In the genomic region with DNA sequence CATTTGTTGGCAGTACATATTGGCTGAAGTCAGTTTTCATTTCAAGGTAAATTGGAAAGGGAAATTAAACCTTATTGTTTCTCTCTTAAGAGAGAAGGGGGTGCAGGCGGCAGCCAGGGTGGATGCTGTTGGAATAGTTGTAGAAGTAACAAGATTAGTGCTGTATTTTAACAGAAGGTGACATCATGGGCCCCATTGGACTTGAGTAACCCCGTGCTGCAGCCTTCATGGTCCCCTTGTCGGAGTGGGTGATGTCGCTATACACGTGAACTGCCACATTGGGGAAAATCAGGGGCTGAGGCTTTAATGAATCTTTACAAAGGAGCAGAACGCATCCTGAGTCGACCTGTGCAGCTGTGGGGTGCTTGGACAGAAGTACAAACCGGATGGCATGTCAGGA, we compare ENCODE assay signal across 1 cellular context.
TF ChIP-seq lines count a peak whose summit lies in the region.

No MANE protein-coding gene starts in this region.

TF ChIP-seq in WTC11, 78 proteins besides CTCF, POLR2A, EP300 and RAD21 (continued from another document):
- TF ChIP-seq, protein P1, sequence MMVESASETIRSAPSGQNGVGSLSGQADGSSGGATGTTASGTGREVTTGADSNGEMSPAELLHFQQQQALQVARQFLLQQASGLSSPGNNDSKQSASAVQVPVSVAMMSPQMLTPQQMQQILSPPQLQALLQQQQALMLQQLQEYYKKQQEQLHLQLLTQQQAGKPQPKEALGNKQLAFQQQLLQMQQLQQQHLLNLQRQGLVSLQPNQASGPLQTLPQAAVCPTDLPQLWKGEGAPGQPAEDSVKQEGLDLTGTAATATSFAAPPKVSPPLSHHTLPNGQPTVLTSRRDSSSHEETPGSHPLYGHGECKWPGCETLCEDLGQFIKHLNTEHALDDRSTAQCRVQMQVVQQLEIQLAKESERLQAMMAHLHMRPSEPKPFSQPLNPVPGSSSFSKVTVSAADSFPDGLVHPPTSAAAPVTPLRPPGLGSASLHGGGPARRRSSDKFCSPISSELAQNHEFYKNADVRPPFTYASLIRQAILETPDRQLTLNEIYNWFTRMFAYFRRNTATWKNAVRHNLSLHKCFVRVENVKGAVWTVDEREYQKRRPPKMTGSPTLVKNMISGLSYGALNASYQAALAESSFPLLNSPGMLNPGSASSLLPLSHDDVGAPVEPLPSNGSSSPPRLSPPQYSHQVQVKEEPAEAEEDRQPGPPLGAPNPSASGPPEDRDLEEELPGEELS (CRISPR knock-in tag; IDR thresholded peaks at IDR 0.05) = no peak
- TF ChIP-seq, protein P2, sequence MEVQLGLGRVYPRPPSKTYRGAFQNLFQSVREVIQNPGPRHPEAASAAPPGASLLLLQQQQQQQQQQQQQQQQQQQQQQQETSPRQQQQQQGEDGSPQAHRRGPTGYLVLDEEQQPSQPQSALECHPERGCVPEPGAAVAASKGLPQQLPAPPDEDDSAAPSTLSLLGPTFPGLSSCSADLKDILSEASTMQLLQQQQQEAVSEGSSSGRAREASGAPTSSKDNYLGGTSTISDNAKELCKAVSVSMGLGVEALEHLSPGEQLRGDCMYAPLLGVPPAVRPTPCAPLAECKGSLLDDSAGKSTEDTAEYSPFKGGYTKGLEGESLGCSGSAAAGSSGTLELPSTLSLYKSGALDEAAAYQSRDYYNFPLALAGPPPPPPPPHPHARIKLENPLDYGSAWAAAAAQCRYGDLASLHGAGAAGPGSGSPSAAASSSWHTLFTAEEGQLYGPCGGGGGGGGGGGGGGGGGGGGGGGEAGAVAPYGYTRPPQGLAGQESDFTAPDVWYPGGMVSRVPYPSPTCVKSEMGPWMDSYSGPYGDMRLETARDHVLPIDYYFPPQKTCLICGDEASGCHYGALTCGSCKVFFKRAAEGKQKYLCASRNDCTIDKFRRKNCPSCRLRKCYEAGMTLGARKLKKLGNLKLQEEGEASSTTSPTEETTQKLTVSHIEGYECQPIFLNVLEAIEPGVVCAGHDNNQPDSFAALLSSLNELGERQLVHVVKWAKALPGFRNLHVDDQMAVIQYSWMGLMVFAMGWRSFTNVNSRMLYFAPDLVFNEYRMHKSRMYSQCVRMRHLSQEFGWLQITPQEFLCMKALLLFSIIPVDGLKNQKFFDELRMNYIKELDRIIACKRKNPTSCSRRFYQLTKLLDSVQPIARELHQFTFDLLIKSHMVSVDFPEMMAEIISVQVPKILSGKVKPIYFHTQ (CRISPR knock-in tag; IDR thresholded peaks at IDR 0.05) = no peak
- TF ChIP-seq, protein P3, sequence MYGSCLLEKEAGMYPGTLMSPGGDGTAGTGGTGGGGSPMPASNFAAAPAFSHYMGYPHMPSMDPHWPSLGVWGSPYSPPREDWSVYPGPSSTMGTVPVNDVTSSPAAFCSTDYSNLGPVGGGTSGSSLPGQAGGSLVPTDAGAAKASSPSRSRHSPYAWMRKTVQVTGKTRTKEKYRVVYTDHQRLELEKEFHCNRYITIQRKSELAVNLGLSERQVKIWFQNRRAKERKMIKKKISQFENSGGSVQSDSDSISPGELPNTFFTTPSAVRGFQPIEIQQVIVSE (CRISPR knock-in tag; IDR thresholded peaks at IDR 0.05; ENCODE audit: borderline replicate concordance) = no peak
- TF ChIP-seq TP53 (CRISPR knock-in tag; IDR thresholded peaks at IDR 0.05) (no peak), NFATC4 (CRISPR knock-in tag; IDR thresholded peaks at IDR 0.05) (no peak), ZNF138 (CRISPR knock-in tag; conservative IDR thresholded peaks at IDR 0.05) (no peak), OVOL2 (CRISPR knock-in tag; IDR thresholded peaks at IDR 0.05; ENCODE audit: borderline replicate concordance) (no peak), CREM (CRISPR knock-in tag; IDR thresholded peaks at IDR 0.05) (no peak), CREB1 (CRISPR knock-in tag; IDR thresholded peaks at IDR 0.05) (no peak)
- TF ChIP-seq, protein P4, sequence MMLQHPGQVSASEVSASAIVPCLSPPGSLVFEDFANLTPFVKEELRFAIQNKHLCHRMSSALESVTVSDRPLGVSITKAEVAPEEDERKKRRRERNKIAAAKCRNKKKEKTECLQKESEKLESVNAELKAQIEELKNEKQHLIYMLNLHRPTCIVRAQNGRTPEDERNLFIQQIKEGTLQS (CRISPR knock-in tag; conservative IDR thresholded peaks at IDR 0.05) = no peak
- TF ChIP-seq, protein P5, sequence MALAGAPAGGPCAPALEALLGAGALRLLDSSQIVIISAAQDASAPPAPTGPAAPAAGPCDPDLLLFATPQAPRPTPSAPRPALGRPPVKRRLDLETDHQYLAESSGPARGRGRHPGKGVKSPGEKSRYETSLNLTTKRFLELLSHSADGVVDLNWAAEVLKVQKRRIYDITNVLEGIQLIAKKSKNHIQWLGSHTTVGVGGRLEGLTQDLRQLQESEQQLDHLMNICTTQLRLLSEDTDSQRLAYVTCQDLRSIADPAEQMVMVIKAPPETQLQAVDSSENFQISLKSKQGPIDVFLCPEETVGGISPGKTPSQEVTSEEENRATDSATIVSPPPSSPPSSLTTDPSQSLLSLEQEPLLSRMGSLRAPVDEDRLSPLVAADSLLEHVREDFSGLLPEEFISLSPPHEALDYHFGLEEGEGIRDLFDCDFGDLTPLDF (CRISPR knock-in tag; IDR thresholded peaks at IDR 0.05) = no peak
- TF ChIP-seq, protein P6, sequence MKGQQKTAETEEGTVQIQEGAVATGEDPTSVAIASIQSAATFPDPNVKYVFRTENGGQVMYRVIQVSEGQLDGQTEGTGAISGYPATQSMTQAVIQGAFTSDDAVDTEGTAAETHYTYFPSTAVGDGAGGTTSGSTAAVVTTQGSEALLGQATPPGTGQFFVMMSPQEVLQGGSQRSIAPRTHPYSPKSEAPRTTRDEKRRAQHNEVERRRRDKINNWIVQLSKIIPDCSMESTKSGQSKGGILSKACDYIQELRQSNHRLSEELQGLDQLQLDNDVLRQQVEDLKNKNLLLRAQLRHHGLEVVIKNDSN (CRISPR knock-in tag; IDR thresholded peaks at IDR 0.05) = no peak
- TF ChIP-seq, protein P7, sequence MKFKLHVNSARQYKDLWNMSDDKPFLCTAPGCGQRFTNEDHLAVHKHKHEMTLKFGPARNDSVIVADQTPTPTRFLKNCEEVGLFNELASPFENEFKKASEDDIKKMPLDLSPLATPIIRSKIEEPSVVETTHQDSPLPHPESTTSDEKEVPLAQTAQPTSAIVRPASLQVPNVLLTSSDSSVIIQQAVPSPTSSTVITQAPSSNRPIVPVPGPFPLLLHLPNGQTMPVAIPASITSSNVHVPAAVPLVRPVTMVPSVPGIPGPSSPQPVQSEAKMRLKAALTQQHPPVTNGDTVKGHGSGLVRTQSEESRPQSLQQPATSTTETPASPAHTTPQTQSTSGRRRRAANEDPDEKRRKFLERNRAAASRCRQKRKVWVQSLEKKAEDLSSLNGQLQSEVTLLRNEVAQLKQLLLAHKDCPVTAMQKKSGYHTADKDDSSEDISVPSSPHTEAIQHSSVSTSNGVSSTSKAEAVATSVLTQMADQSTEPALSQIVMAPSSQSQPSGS (CRISPR knock-in tag; IDR thresholded peaks at IDR 0.05; ENCODE audit: borderline replicate concordance, low read depth) = no peak
- TF ChIP-seq, protein P8, sequence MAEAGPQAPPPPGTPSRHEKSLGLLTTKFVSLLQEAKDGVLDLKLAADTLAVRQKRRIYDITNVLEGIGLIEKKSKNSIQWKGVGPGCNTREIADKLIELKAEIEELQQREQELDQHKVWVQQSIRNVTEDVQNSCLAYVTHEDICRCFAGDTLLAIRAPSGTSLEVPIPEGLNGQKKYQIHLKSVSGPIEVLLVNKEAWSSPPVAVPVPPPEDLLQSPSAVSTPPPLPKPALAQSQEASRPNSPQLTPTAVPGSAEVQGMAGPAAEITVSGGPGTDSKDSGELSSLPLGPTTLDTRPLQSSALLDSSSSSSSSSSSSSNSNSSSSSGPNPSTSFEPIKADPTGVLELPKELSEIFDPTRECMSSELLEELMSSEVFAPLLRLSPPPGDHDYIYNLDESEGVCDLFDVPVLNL (CRISPR knock-in tag; IDR thresholded peaks at IDR 0.05; ENCODE audit: borderline replicate concordance, low read depth) = no peak
